In genomic region chr16:87198328-87198731, GRCh38 we compare ENCODE assay signal across 15 cellular contexts.
A peak's percentile ranks its signal among the peaks of the same experiment; 100 is the strongest.
DNase-seq lines count a peak whose midpoint lies in the region; ATAC-seq and TF ChIP-seq lines count a peak whose summit lies in the region.
"Had no signal": no experiment of that assay in that cellular context is flagged by ENCODE, and none has a peak within 500 bp of the region (broad histone marks: within the 10 kb centered on the region; RNA-seq: fewer than 3 reads in every experiment).

No MANE protein-coding gene starts in this region.

- H3K4me1 ChIP-seq in GM23338 (ENCODE audit: insufficient read depth) (peaks cover 8% of the 10 kb centered on the region; the same call in 1 of the 2 replicates), PC-3 (ENCODE audit: insufficient read depth, low read length) (peaks cover 17% of the 10 kb centered on the region), OCI-LY7 (ENCODE audit: insufficient read depth, low read length, poor library complexity, severe bottlenecking) (no peaks in the 10 kb centered on the region)
- H3K4me1 ChIP-seq: BE2C had no signal

- H3K4me2 ChIP-seq in GM23338 (peak overlapping the region; percentile 55), PC-3 (ENCODE audit: low read length) (no peak overlapping the region), OCI-LY7 (ENCODE audit: low read length) (no peak overlapping the region)

- H4K20me1 ChIP-seq in GM23338 (replicated peaks; ENCODE audit: insufficient read depth), result no peaks in the 10 kb centered on the region; the same call in 1 of the 2 replicates
- no peaks in the 10 kb centered on the region for H4K20me1 ChIP-seq in PC-3 (ENCODE audit: low read length)
- H4K20me1 ChIP-seq in OCI-LY7 (ENCODE audit: insufficient read depth, low read length), result no peaks in the 10 kb centered on the region

- H2AFZ ChIP-seq in GM23338, result peak overlapping the region; percentile 93
- H2AFZ ChIP-seq in PC-3 (ENCODE audit: low read length), result no peak overlapping the region
- H2AFZ ChIP-seq in OCI-LY7 (ENCODE audit: low read length), result no peak overlapping the region

- H3K36me3 Mint-ChIP-seq in GM23338 (ENCODE audit: low read depth) (no peaks in the 10 kb centered on the region), endothelial cell (ENCODE audit: low read depth, unreplicated experiment) (no peaks in the 10 kb centered on the region)
- H3K36me3 Mint-ChIP-seq: CD8-positive, alpha-beta T cell had no signal

- no peaks in the 10 kb centered on the region for H3K27me3 ChIP-seq in GM23338 (ENCODE audit: insufficient read depth)
- H3K27me3 ChIP-seq in PC-3 (ENCODE audit: low read length), result no peaks in the 10 kb centered on the region

- H3K27ac Mint-ChIP-seq in GM23338 (no peak overlapping the region), endothelial cell (ENCODE audit: unreplicated experiment) (no peak overlapping the region)
- H3K27ac Mint-ChIP-seq: CD8-positive, alpha-beta T cell had no signal

- POLR2A ChIA-PET in PC-3 (lab: Charles Lee; ENCODE audit: unreplicated experiment) (no interaction called here), OCI-LY7 (lab: Charles Lee) (no interaction called here)

- H3K4me1 Mint-ChIP-seq in GM23338 (peaks cover 19% of the 10 kb centered on the region), endothelial cell (ENCODE audit: unreplicated experiment) (peaks cover 3% of the 10 kb centered on the region)

- H3K9me2 ChIP-seq in GM23338 (ENCODE audit: insufficient read depth), result no peaks in the 10 kb centered on the region
- H3K9me2 ChIP-seq in PC-3 (replicated peaks; ENCODE audit: low read length), result no peaks in the 10 kb centered on the region
- H3K9me2 ChIP-seq in OCI-LY7 (ENCODE audit: insufficient read depth, low read length), result no peaks in the 10 kb centered on the region

- H3K27ac ChIP-seq in GM23338 (ENCODE audit: low read depth) (no peak overlapping the region), PC-3 (ENCODE audit: low read length) (peak overlapping the region; percentile 54), OCI-LY7 (ENCODE audit: low read depth, low read length, poor library complexity, severe bottlenecking) (no peak overlapping the region)

- H3K9me3 Mint-ChIP-seq in GM23338 (no peaks in the 10 kb centered on the region; the same call in 2 of the 3 replicates), endothelial cell (ENCODE audit: unreplicated experiment) (no peaks in the 10 kb centered on the region)
- H3K9me3 Mint-ChIP-seq: CD8-positive, alpha-beta T cell had no signal

- CTCF ChIA-PET in PC-3 (lab: Charles Lee), result no interaction called here
- CTCF ChIA-PET in OCI-LY7 (lab: Charles Lee; ENCODE audit: unreplicated experiment), result no interaction called here

- H3K9me3 ChIP-seq in PC-3 (ENCODE audit: low read length) (no peaks in the 10 kb centered on the region), OCI-LY7 (ENCODE audit: low read length) (no peaks in the 10 kb centered on the region)
- H3K9me3 ChIP-seq: BE2C had no signal

- intact Hi-C loops in PC-3 (cut with micrococcal nuclease), result no loop called here
- intact Hi-C loops in OCI-LY7 (cut with micrococcal nuclease; ENCODE audit: unreplicated experiment), result no loop called here

- H3K27me3 Mint-ChIP-seq in GM23338 (ENCODE audit: insufficient read depth, low read depth, poor library complexity), result peaks cover 2% of the 10 kb centered on the region
- peaks cover 8% of the 10 kb centered on the region for H3K27me3 Mint-ChIP-seq in endothelial cell (ENCODE audit: unreplicated experiment)

- no peak overlapping the region for H3K4me3 ChIP-seq in GM23338
- no peak overlapping the region for H3K4me3 ChIP-seq in PC-3 (ENCODE audit: low read length)
- H3K4me3 ChIP-seq in fibroblast of villous mesenchyme (ENCODE audit: low read depth, low read length), result no peak overlapping the region
- H3K4me3 ChIP-seq in OCI-LY7 (ENCODE audit: low read depth, low read length, poor library complexity, severe bottlenecking), result no peak overlapping the region

- no peaks in the 10 kb centered on the region for H3K36me3 ChIP-seq in GM23338 (ENCODE audit: insufficient read depth)
- no peaks in the 10 kb centered on the region for H3K36me3 ChIP-seq in PC-3 (ENCODE audit: low read depth, low read length)
- no peaks in the 10 kb centered on the region for H3K36me3 ChIP-seq in OCI-LY7 (ENCODE audit: insufficient read depth, low read length)
- H3K36me3 ChIP-seq: BE2C had no signal

- ATAC-seq in GM23338 (peak; percentile 38), PC-3 (no peak), GM19455 (IDR thresholded peaks at IDR 0.05; ENCODE audit: unreplicated experiment) (no peak)
- ATAC-seq: CD8-positive, alpha-beta T cell had no signal

- no peaks in the 10 kb centered on the region for H3F3A ChIP-seq in GM23338 (replicated peaks; ENCODE audit: low read depth)
- no peaks in the 10 kb centered on the region for H3F3A ChIP-seq in PC-3 (ENCODE audit: low read length, unreplicated experiment)

- DNase-seq in GM23338 (ENCODE audit: low spot score) (peak; percentile 40), PC-3 (peak; percentile 39), fibroblast of villous mesenchyme (ENCODE audit: low read depth) (peak; percentile 74), pons (ENCODE audit: low spot score) (peak; percentile 13), OCI-LY7 (ENCODE audit: low spot score) (no peak), endothelial cell (ENCODE audit: low spot score) (no peak)
- DNase-seq: ACHN; BE2C; CD8-positive, alpha-beta T cell; NCI-H1092 treated with DMSO at 0.1 percent for 48 hours; NCI-H1694 treated with DMSO at 0.1 percent for 48 hours; NCI-H446 treated with DMSO at 0.1 percent for 48 hours; NCI-H748 treated with DMSO at 0.1 percent for 48 hours; SIG-M5 had no signal

- H3K79me2 ChIP-seq in GM23338 (replicated peaks; ENCODE audit: insufficient read depth), result no peaks in the 10 kb centered on the region
- H3K79me2 ChIP-seq in PC-3 (ENCODE audit: low read length), result no peaks in the 10 kb centered on the region
- H3K79me2 ChIP-seq in OCI-LY7 (ENCODE audit: insufficient read depth, low read depth, low read length), result no peaks in the 10 kb centered on the region

- no peak for TF ChIP-seq CTCF in GM23338 (conservative IDR thresholded peaks at IDR 0.05; ENCODE audit: low read depth in 2 of 2)
- TF ChIP-seq CTCF in PC-3 (conservative IDR thresholded peaks at IDR 0.05; ENCODE audit: low read depth, low read length), result no peak
- TF ChIP-seq CTCF in fibroblast of villous mesenchyme (IDR thresholded peaks at IDR 0.05; ENCODE audit: insufficient read depth, low read depth, low read length), result no peak
- no peak for TF ChIP-seq CTCF in OCI-LY7 (conservative IDR thresholded peaks at IDR 0.05; ENCODE audit: low read length)
- TF ChIP-seq CTCF in endothelial cell (IDR thresholded peaks at IDR 0.05; ENCODE audit: unreplicated experiment), result no peak

- H3K4me3 Mint-ChIP-seq in GM23338 (no peak overlapping the region), endothelial cell (ENCODE audit: unreplicated experiment) (no peak overlapping the region)
- H3K4me3 Mint-ChIP-seq: CD8-positive, alpha-beta T cell had no signal

- H3K9ac ChIP-seq in PC-3 (ENCODE audit: low read length), result no peak overlapping the region

- BruUV-seq in PC-3 (replicated peaks; lab: Mats Ljungman, UMichigan) (no TSS peak), OCI-LY7 (replicated peaks; lab: Mats Ljungman, UMichigan) (no TSS peak)

TF ChIP-seq in GM23338, 12 proteins besides CTCF, POLR2A, EP300 and RAD21 (continues in another document):
- TF ChIP-seq ZNF331 (CRISPR knock-in tag; IDR thresholded peaks at IDR 0.05; ENCODE audit: low read depth) (no peak), STAT1 (IDR thresholded peaks at IDR 0.05; ENCODE audit: unreplicated experiment) (no peak), JUNB (IDR thresholded peaks at IDR 0.05; ENCODE audit: unreplicated experiment) (no peak), ETS1 (IDR thresholded peaks at IDR 0.05) (no peak), ZNF114 (CRISPR knock-in tag; IDR thresholded peaks at IDR 0.05) (no peak), EZH2 (IDR thresholded peaks at IDR 0.05; ENCODE audit: low read depth, unreplicated experiment) (no peak), CREB1 (CRISPR knock-in tag; IDR thresholded peaks at IDR 0.05; ENCODE audit: low read depth) (no peak), POLR2AphosphoS5 (IDR thresholded peaks at IDR 0.05; ENCODE audit: low read depth) (no peak), NANOG (IDR thresholded peaks at IDR 0.05; ENCODE audit: borderline replicate concordance) (no peak), EZH2phosphoT487 (IDR thresholded peaks at IDR 0.05; ENCODE audit: unreplicated experiment) (no peak), REST (IDR thresholded peaks at IDR 0.05; ENCODE audit: unreplicated experiment) (no peak)

Comparison
In these comparisons a context has a peak if more than half of its experiments do, and no peak if none do; other contexts are left out.
1. DNase-seq: peak in GM23338 (single experiment), PC-3 (single experiment), fibroblast of villous mesenchyme (single experiment) and pons (single experiment); none in OCI-LY7 (single experiment) and endothelial cell (single experiment).